In the genomic region with DNA sequence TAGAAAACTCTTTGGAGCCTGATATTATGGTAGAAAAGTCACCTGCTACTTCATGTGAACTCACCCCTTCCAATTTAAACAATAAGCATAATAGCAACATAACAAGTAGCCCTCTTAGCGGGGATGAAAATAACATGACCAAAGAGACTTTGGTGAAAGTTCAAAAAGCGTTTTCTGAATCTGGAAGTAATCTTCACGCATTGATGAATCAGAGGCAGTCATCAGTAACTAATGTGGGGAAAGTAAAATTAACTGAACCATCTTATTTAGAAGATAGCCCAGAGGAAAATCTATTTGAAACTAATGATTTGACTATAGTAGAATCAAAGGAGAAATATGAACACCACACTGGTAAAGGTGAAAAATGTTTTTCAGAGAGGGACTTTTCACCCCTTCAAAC, we compare ENCODE assay signal across 17 cellular contexts. TPM values are rescaled to one million over a fixed set of nuclear protein-coding genes. Genes with fewer than 3 reads are reported as not detected.
DNase-seq lines count a peak whose midpoint lies in the region; ATAC-seq and FAIRE-seq lines count a peak whose summit lies in the region.
"Had no signal": no experiment of that assay in that cellular context is flagged by ENCODE, and none has a peak within 500 bp of the region (broad histone marks: within the 10 kb centered on the region; RNA-seq: fewer than 3 reads in every experiment).

No MANE protein-coding gene starts in this region.

- no peaks in the 10 kb centered on the region for H3K27me3 Mint-ChIP-seq in activated T-helper 2 cell treated with anti-CD3 and anti-CD28 coated beads, Interferon-gamma antibody, Interleukin-2, Interleukin-4, amounts not matched to agents 10 μg/mL and 5 μg/mL and 100 μg/mL, durations not matched to agents 14 hours and 24 hours and 36 hours (ENCODE audit: low read depth)

- ATAC-seq in HG02981 (IDR thresholded peaks at IDR 0.05; ENCODE audit: unreplicated experiment): no peak
- no peak for ATAC-seq in stimulated activated naive CD8-positive, alpha-beta T cell treated with anti-CD3 and anti-CD28 coated beads, Interleukin-15, Interleukin-2, amounts not matched to agents 100 U/mL and 50 U/mL, for 24 hours
- ATAC-seq: GM23338, K562, PC-3 had no signal

- peak overlapping the region; percentile 1 for H3K27ac Mint-ChIP-seq in activated T-helper 2 cell treated with anti-CD3 and anti-CD28 coated beads, Interferon-gamma antibody, Interleukin-2, Interleukin-4, amounts not matched to agents 10 μg/mL and 5 μg/mL and 100 μg/mL, durations not matched to agents 14 hours and 24 hours and 36 hours
- H3K27ac Mint-ChIP-seq: GM23338 had no signal

- H3K9me3 Mint-ChIP-seq in activated T-helper 2 cell treated with anti-CD3 and anti-CD28 coated beads, Interferon-gamma antibody, Interleukin-2, Interleukin-4, amounts not matched to agents 10 μg/mL and 5 μg/mL and 100 μg/mL, durations not matched to agents 14 hours and 24 hours and 36 hours: no peaks in the 10 kb centered on the region
- H3K9me3 Mint-ChIP-seq: GM23338 had no signal

- no peak overlapping the region for H3K4me3 Mint-ChIP-seq in activated T-helper 2 cell treated with anti-CD3 and anti-CD28 coated beads, Interferon-gamma antibody, Interleukin-2, Interleukin-4, amounts not matched to agents 10 μg/mL and 5 μg/mL and 100 μg/mL, durations not matched to agents 14 hours and 24 hours and 36 hours (ENCODE audit: low read depth)
- H3K4me3 Mint-ChIP-seq: GM23338 had no signal

- intact Hi-C loops in activated T-helper 2 cell treated with anti-CD3 and anti-CD28 coated beads, Interferon-gamma antibody, Interleukin-2, Interleukin-4, amounts not matched to agents 10 μg/mL and 5 μg/mL and 100 μg/mL, durations not matched to agents 14 hours and 24 hours and 36 hours (cut with micrococcal nuclease): no loop called here

- H3K36me3 Mint-ChIP-seq in activated T-helper 2 cell treated with anti-CD3 and anti-CD28 coated beads, Interferon-gamma antibody, Interleukin-2, Interleukin-4, amounts not matched to agents 10 μg/mL and 5 μg/mL and 100 μg/mL, durations not matched to agents 14 hours and 24 hours and 36 hours (ENCODE audit: low read depth): peaks cover 66% of the 10 kb centered on the region

- peak; percentile 18 for DNase-seq in AG08395 (ENCODE audit: low spot score)
- no peak for DNase-seq in GM18507 (ENCODE audit: extremely low spot score, insufficient read length, low read depth)
- DNase-seq in activated T-helper 2 cell treated with anti-CD3 and anti-CD28 coated beads, Interferon-gamma antibody, Interleukin-2, Interleukin-4, amounts not matched to agents 10 μg/mL and 5 μg/mL and 100 μg/mL, durations not matched to agents 14 hours and 24 hours and 36 hours (ENCODE audit: low spot score): no peak
- DNase-seq in fibroblast of peridontal ligament (ENCODE audit: extremely low read depth): peak; percentile 56
- no peak for DNase-seq in dermis blood vessel endothelial cell
- DNase-seq in T-helper 2 cell: no peak
- DNase-seq in stimulated activated naive CD8-positive, alpha-beta T cell treated with anti-CD3 and anti-CD28 coated beads, Interleukin-15, Interleukin-2, amounts not matched to agents 100 U/mL and 50 U/mL, for 24 hours: no peak
- DNase-seq: DND-41, NCI-H1105 treated with DMSO at 0.1 percent for 48 hours, NCI-H1694, NCI-H2081 treated with DMSO at 0.1 percent for 48 hours, NCI-H748 treated with DMSO at 0.1 percent for 48 hours, PC-3 had no signal

- FAIRE-seq in GM18507 (lab: Jason Lieb, UNC): peak; percentile 51
- FAIRE-seq: G401.6 had no signal

- peaks cover 9% of the 10 kb centered on the region for H3K4me1 Mint-ChIP-seq in activated T-helper 2 cell treated with anti-CD3 and anti-CD28 coated beads, Interferon-gamma antibody, Interleukin-2, Interleukin-4, amounts not matched to agents 10 μg/mL and 5 μg/mL and 100 μg/mL, durations not matched to agents 14 hours and 24 hours and 36 hours (ENCODE audit: low read depth)

RNA-seq across cellular contexts. Expression of gene SCG5, which starts 5.1 kb away (rescaled TPM):
- total RNA-seq in activated T-helper 2 cell treated with anti-CD3 and anti-CD28 coated beads, Interferon-gamma antibody, Interleukin-2, Interleukin-4, amounts not matched to agents 10 μg/mL and 5 μg/mL and 100 μg/mL, durations not matched to agents 14 hours and 24 hours and 36 hours: 2.0 and 3.7 TPM in 2 replicates
- 0.34 TPM in 1 of 2 replicates, not detected in the other for total RNA-seq in dermis blood vessel endothelial cell

RNA-seq across cellular contexts. Expression of gene ARHGAP11A, which starts 21.1 kb away (rescaled TPM):
- total RNA-seq in activated T-helper 2 cell treated with anti-CD3 and anti-CD28 coated beads, Interferon-gamma antibody, Interleukin-2, Interleukin-4, amounts not matched to agents 10 μg/mL and 5 μg/mL and 100 μg/mL, durations not matched to agents 14 hours and 24 hours and 36 hours: 103 and 110 TPM in 2 replicates
- total RNA-seq in dermis blood vessel endothelial cell: 8.0 and 34.6 TPM in 2 replicates

RNA-seq across cellular contexts. Expression of gene GOLGA8N, which starts 43.2 kb away (rescaled TPM):
- total RNA-seq in activated T-helper 2 cell treated with anti-CD3 and anti-CD28 coated beads, Interferon-gamma antibody, Interleukin-2, Interleukin-4, amounts not matched to agents 10 μg/mL and 5 μg/mL and 100 μg/mL, durations not matched to agents 14 hours and 24 hours and 36 hours: 6.9 and 8.2 TPM in 2 replicates
- 1.2 TPM in 2 replicates for total RNA-seq in dermis blood vessel endothelial cell

Comparison
In these comparisons a context has a peak if more than half of its experiments do, and no peak if none do; other contexts are left out.
1. DNase-seq: peak in AG08395 (single experiment) and fibroblast of peridontal ligament (single experiment); none in GM18507 (single experiment), activated T-helper 2 cell treated with anti-CD3 and anti-CD28 coated beads, Interferon-gamma antibody, Interleukin-2, Interleukin-4, amounts not matched to agents 10 μg/mL and 5 μg/mL and 100 μg/mL, durations not matched to agents 14 hours and 24 hours and 36 hours (single experiment), dermis blood vessel endothelial cell (single experiment), T-helper 2 cell (0 of 5) and stimulated activated naive CD8-positive, alpha-beta T cell treated with anti-CD3 and anti-CD28 coated beads, Interleukin-15, Interleukin-2, amounts not matched to agents 100 U/mL and 50 U/mL, for 24 hours (single experiment).